Comparison of ENCODE assay signal across 10 cellular contexts in the genomic region with DNA sequence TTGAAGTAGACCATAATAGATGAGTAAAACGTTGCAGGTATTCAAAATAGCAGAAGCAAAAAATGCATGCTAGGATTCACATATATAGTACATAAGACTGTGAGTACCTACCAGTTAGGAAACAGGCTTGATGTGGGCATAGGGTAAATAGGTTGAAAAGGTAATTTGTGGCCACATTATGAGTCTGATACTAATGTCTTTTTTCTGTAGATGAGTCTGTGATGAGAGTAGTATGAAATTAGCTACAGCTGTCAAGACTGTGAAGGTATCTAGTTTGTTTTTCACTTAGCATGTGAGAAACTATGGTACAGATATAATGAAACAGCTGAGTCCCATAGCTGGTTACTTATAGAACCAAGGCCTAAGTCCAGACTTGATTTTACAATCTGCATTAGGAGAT. TPM values are rescaled to one million over a fixed set of nuclear protein-coding genes. Genes with fewer than 3 reads are reported as not detected.
"Had no signal": no experiment of that assay in that cellular context is flagged by ENCODE, and none has a peak within 500 bp of the region (broad histone marks: within the 10 kb centered on the region; RNA-seq: fewer than 3 reads in every experiment).

No MANE protein-coding gene starts in this region.

- H3K27me3 ChIP-seq: ascending aorta, cardiac muscle cell, esophagus squamous epithelium, transverse colon had no signal

- H3K27ac ChIP-seq: ascending aorta, cardiac muscle cell, esophagus squamous epithelium, parathyroid adenoma, transverse colon had no signal

- H3K4me1 ChIP-seq: ascending aorta, parathyroid adenoma had no signal

- H3K9me3 ChIP-seq: ascending aorta, esophagus squamous epithelium, transverse colon had no signal

- DNase-seq: activated CD4-positive, CD25-positive, alpha-beta regulatory T cell treated with anti-CD3 and anti-CD28 coated beads, Interleukin-2, amount 50 U/mL, for 72 hours; esophagus squamous epithelium; foreskin fibroblast; glutamatergic neuron; stimulated activated CD4-positive, alpha-beta T cell treated with anti-CD3 and anti-CD28 coated beads, Interleukin-15, amount 100 ng/mL, for 24 hours; stimulated activated CD4-positive, alpha-beta T cell treated with anti-CD3 and anti-CD28 coated beads, Interleukin-4, amount 100 ng/mL, for 4 hours; transverse colon had no signal

- H3K4me3 ChIP-seq: ascending aorta, cardiac muscle cell, esophagus squamous epithelium, transverse colon had no signal

RNA-seq across cellular contexts. Expression of gene SPATA1, which starts 12.4 kb away (rescaled TPM):
- total RNA-seq: ascending aorta had no signal
